In genomic region chr2:233081731-233082221, GRCh38 we compare ENCODE assay signal across 10 cellular contexts. TPM values are rescaled to one million over a fixed set of nuclear protein-coding genes. Genes with fewer than 3 reads are reported as not detected.
DNase-seq lines count a peak whose midpoint lies in the region; ATAC-seq lines count a peak whose summit lies in the region.
"Had no signal": no experiment of that assay in that cellular context is flagged by ENCODE, and none has a peak within 500 bp of the region (broad histone marks: within the 10 kb centered on the region; RNA-seq: fewer than 3 reads in every experiment).

No MANE protein-coding gene starts in this region.

- H3K4me3 Mint-ChIP-seq in CD4-positive, alpha-beta memory T cell: peak overlapping the region; percentile 45 to 95 (median 84)
- H3K4me3 Mint-ChIP-seq in IgD-negative memory B cell: peak overlapping the region; percentile 68 to 94 (median 82)

- peaks cover 100% of the 10 kb centered on the region for H3K4me1 ChIP-seq in CD4-positive, alpha-beta memory T cell (ENCODE audit: insufficient read depth, low read length)

- CTCF ChIA-PET in CD4-positive, alpha-beta memory T cell (lab: Charles Lee; ENCODE audit: partially characterized antibody): interaction anchor here (1.0 to 5.3 kb wide), 3 partner anchors 21 to 170 kb away, joined by 4 to 40 read pairs (median 39); partner anchors contain the start of genes ATG16L1 and INPP5D

- peaks cover 32 to 56% of the 10 kb centered on the region in 2 donors for H3K36me3 Mint-ChIP-seq in CD4-positive, alpha-beta memory T cell
- H3K36me3 Mint-ChIP-seq in IgD-negative memory B cell: peaks cover 16% of the 10 kb centered on the region

- H3K4me1 Mint-ChIP-seq in CD4-positive, alpha-beta memory T cell: peaks cover 76 to 92% (median 87%) of the 10 kb centered on the region in 4 donors
- H3K4me1 Mint-ChIP-seq in IgD-negative memory B cell: peaks cover 64 to 84% (median 75%) of the 10 kb centered on the region in 3 donors

- peaks cover 0 to 3% (median 0%) of the 10 kb centered on the region in 8 donors for H3K9me3 Mint-ChIP-seq in CD4-positive, alpha-beta memory T cell
- no peaks in the 10 kb centered on the region for H3K9me3 Mint-ChIP-seq in IgD-negative memory B cell

- peak overlapping the region; percentile 67 for H3K27ac ChIP-seq in CD4-positive, alpha-beta memory T cell (ENCODE audit: low read depth, low read length)

- H3K27me3 Mint-ChIP-seq in CD4-positive, alpha-beta memory T cell: peaks cover 0 to 1% of the 10 kb centered on the region in 2 donors
- H3K27me3 Mint-ChIP-seq in IgD-negative memory B cell: no peaks in the 10 kb centered on the region

- intact Hi-C loops in CD4-positive, alpha-beta memory T cell (cut with micrococcal nuclease): loop anchor here (5.0 kb wide), 1 partner anchor 186 kb away; no protein-coding TSS in a partner anchor

- peak overlapping the region in 6 of 7 donors; percentile 94 to 98 (median 97) for H3K27ac Mint-ChIP-seq in CD4-positive, alpha-beta memory T cell
- H3K27ac Mint-ChIP-seq in IgD-negative memory B cell: peak overlapping the region; percentile 92 to 98 (median 93)

- peak; percentile 3 for ATAC-seq in GM19395 (IDR thresholded peaks at IDR 0.05; ENCODE audit: unreplicated experiment)
- ATAC-seq in GM19452 (IDR thresholded peaks at IDR 0.05; ENCODE audit: unreplicated experiment): no peak

- H3K9me3 ChIP-seq in CD4-positive, alpha-beta memory T cell (ENCODE audit: control insufficient read depth in 1 of 2, low read length in 2 of 2): no peaks in the 10 kb centered on the region

- no peak for DNase-seq in CD4-positive, alpha-beta memory T cell
- DNase-seq in islet precursor cell (peak; percentile 38), GF-D8 (lab: John Stamatoyannopoulos, UW) (no peak), UCSD-AML1 (lab: John Stamatoyannopoulos, UW; ENCODE audit: unreplicated experiment) (no peak), NCI-H187 treated with DMSO at 0.1 percent for 48 hours (lab: John Stamatoyannopoulos, UW) (no peak)
- DNase-seq: IMR-90, retina had no signal

- H3K36me3 ChIP-seq in CD4-positive, alpha-beta memory T cell (ENCODE audit: insufficient read depth, low read length): no peaks in the 10 kb centered on the region

- POLR2A ChIA-PET in CD4-positive, alpha-beta memory T cell (lab: Charles Lee; ENCODE audit: partially characterized antibody): interaction anchor here (1.1 to 16.7 kb wide), 8 partner anchors 8 to 531 kb away, joined by 3 to 426 read pairs (median 6); partner anchors contain the start of genes EIF4E2, INPP5D and TIGD1

- peak overlapping the region in 1 of 2 donors; percentile 25 for H3K4me3 ChIP-seq in CD4-positive, alpha-beta memory T cell (ENCODE audit: low read length in 2 of 2)

- H3K27me3 ChIP-seq in CD4-positive, alpha-beta memory T cell (ENCODE audit: insufficient read depth, low read length): no peaks in the 10 kb centered on the region

RNA-seq across cellular contexts. Expression of gene INPP5D, which starts 21.6 kb away (rescaled TPM):
- 100 to 1,000 TPM; 117 to 127 TPM for total RNA-seq in CD4-positive, alpha-beta memory T cell
- polyA plus RNA-seq in CD4-positive, alpha-beta memory T cell: 100 to 1,000 TPM in 1 of 2 donors, 10 to 100 TPM in 1; 29.6 to 125 TPM
- polyA plus RNA-seq in IgD-negative memory B cell: 220 TPM

RNA-seq across cellular contexts. Expression of gene NEU2, which starts 49.3 kb away (rescaled TPM):
- total RNA-seq in CD4-positive, alpha-beta memory T cell: not detected
- not detected for polyA plus RNA-seq in CD4-positive, alpha-beta memory T cell
- not detected for polyA plus RNA-seq in IgD-negative memory B cell
- total RNA-seq: IMR-90 had no signal
- polyA plus RNA-seq: IMR-90 had no signal
